18 cellular contexts compared by ENCODE assay signal in the genomic region with DNA sequence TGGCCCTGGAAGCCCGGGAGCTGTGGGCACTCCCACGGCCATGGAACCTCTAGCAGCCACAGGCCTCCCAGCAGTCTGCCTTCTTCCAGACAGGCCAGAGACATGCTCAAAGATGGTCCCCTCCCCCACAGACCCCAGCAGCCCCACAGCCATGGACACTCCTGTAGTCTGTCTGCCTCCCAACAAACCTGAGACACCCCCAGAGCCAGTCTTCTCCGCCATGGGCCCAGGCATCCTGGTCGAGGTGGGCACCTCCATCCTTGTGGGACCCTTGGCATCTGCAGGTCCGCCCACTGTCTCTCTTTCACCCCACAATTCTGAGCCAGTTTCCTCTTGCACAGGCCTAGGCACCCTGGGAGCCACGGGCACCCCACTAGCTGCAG. TPM values are rescaled to one million over a fixed set of nuclear protein-coding genes. Genes with fewer than 3 reads are reported as not detected.
A peak's percentile ranks its signal among the peaks of the same experiment; 100 is the strongest.
DNase-seq lines count a peak whose midpoint lies in the region; ATAC-seq and TF ChIP-seq lines count a peak whose summit lies in the region.
"Had no signal": no experiment of that assay in that cellular context is flagged by ENCODE, and none has a peak within 500 bp of the region (broad histone marks: within the 10 kb centered on the region; RNA-seq: fewer than 3 reads in every experiment).

No MANE protein-coding gene starts in this region.

- no peak overlapping the region for H3K27ac ChIP-seq in CD8-positive, alpha-beta memory T cell (ENCODE audit: low read depth, low read length)
- H3K27ac ChIP-seq in GM23338 (ENCODE audit: low read depth) (no peak overlapping the region), osteoblast (ENCODE audit: low read depth, low read length) (peak overlapping the region; percentile 11)
- H3K27ac ChIP-seq: Peyer's patch had no signal

- H3K27me3 Mint-ChIP-seq in CD8-positive, alpha-beta memory T cell: peaks cover 0 to 3% of the 10 kb centered on the region in 2 donors
- H3K27me3 Mint-ChIP-seq in GM23338 (ENCODE audit: insufficient read depth, low read depth, poor library complexity) (peaks cover 19% of the 10 kb centered on the region), HFFc6 (ENCODE audit: insufficient read depth) (peaks cover 8% of the 10 kb centered on the region)
- no peaks in the 10 kb centered on the region for H3K27me3 Mint-ChIP-seq in effector memory CD8-positive, alpha-beta T cell
- H3K27me3 Mint-ChIP-seq in stimulated activated naive B cell treated with anti-CD40 and anti-IgM and Interleukin-4, amounts not matched to agents 10 μg/mL and 1 μg/mL and 100 μg/mL, for 72 hours: no peaks in the 10 kb centered on the region

- peaks cover 3% of the 10 kb centered on the region for H3K36me3 ChIP-seq in CD8-positive, alpha-beta memory T cell (ENCODE audit: insufficient read depth, low read length)
- H3K36me3 ChIP-seq in GM23338 (ENCODE audit: insufficient read depth) (peaks cover 21% of the 10 kb centered on the region), osteoblast (ENCODE audit: insufficient read depth, low read length) (peaks cover 24% of the 10 kb centered on the region)

- H3K4me3 Mint-ChIP-seq in CD8-positive, alpha-beta memory T cell: peak overlapping the region in 3 of 7 donors; percentile 19 to 75 (median 45)
- H3K4me3 Mint-ChIP-seq in GM23338 (0 out of 3 replicates have a peak overlapping the region, but pooled peaks have one; percentile 6), HFFc6 (no peak overlapping the region)
- H3K4me3 Mint-ChIP-seq in effector memory CD8-positive, alpha-beta T cell: peak overlapping the region in 1 of 2 donors; percentile 42
- peak overlapping the region in 1 of 2 donors; percentile 44 for H3K4me3 Mint-ChIP-seq in stimulated activated naive B cell treated with anti-CD40 and anti-IgM and Interleukin-4, amounts not matched to agents 10 μg/mL and 1 μg/mL and 100 μg/mL, for 72 hours

- DNase-seq in CD8-positive, alpha-beta memory T cell: no peak
- DNase-seq in GM23338 (ENCODE audit: low spot score) (no peak), osteoblast (ENCODE audit: insufficient read length, low spot score, missing footprints) (no peak), HFFc6 (no peak)
- DNase-seq in effector memory CD8-positive, alpha-beta T cell: no peak
- no peak for DNase-seq in stimulated activated naive B cell treated with anti-CD40 and anti-IgM and Interleukin-4, amounts not matched to agents 10 μg/mL and 1 μg/mL and 100 μg/mL, for 72 hours
- DNase-seq: ACHN; C1 segment of cervical spinal cord; DND-41; H9; MM.1S; NCI-H1105; NCI-H1694; NCI-H748 treated with DMSO at 0.1 percent for 48 hours; NK-92 treated with Interleukin-12 subunit alpha and Interleukin-12 subunit beta, amount 100 ng/mL, for 24 hours; Peyer's patch had no signal

- peak overlapping the region in 5 of 8 donors; percentile 24 to 95 (median 75) for H3K27ac Mint-ChIP-seq in CD8-positive, alpha-beta memory T cell
- H3K27ac Mint-ChIP-seq in GM23338 (no peak overlapping the region), HFFc6 (no peak overlapping the region; the same call in 1 of the 2 replicates)
- H3K27ac Mint-ChIP-seq in effector memory CD8-positive, alpha-beta T cell: peak overlapping the region; percentile 88 to 96
- H3K27ac Mint-ChIP-seq in stimulated activated naive B cell treated with anti-CD40 and anti-IgM and Interleukin-4, amounts not matched to agents 10 μg/mL and 1 μg/mL and 100 μg/mL, for 72 hours: no peak overlapping the region

- H3K79me2 ChIP-seq in GM23338 (replicated peaks; ENCODE audit: insufficient read depth) (peaks cover 21% of the 10 kb centered on the region), osteoblast (ENCODE audit: insufficient read depth, low read length) (peaks cover 60% of the 10 kb centered on the region)

- no peak overlapping the region for H3K4me3 ChIP-seq in CD8-positive, alpha-beta memory T cell (ENCODE audit: low read length)
- H3K4me3 ChIP-seq in GM23338: no peak overlapping the region
- no peak overlapping the region for H3K4me3 ChIP-seq in osteoblast (ENCODE audit: insufficient read depth, low read length)
- H3K4me3 ChIP-seq: Peyer's patch had no signal

- no peaks in the 10 kb centered on the region for H3K27me3 ChIP-seq in CD8-positive, alpha-beta memory T cell (ENCODE audit: insufficient read depth, low read length, poor library complexity, severe bottlenecking)
- H3K27me3 ChIP-seq in GM23338 (ENCODE audit: insufficient read depth): no peaks in the 10 kb centered on the region
- no peaks in the 10 kb centered on the region for H3K27me3 ChIP-seq in osteoblast (ENCODE audit: insufficient read depth, low read length)
- H3K27me3 ChIP-seq: Peyer's patch had no signal

- H2AFZ ChIP-seq in GM23338 (no peak overlapping the region), osteoblast (ENCODE audit: low read length) (no peak overlapping the region)

- CTCF ChIA-PET in CD8-positive, alpha-beta memory T cell (lab: Charles Lee): no interaction called here

- no peaks in the 10 kb centered on the region for H3K9me2 ChIP-seq in GM23338 (ENCODE audit: insufficient read depth)

- peaks cover 33 to 45% (median 45%) of the 10 kb centered on the region in 3 donors for H3K4me1 Mint-ChIP-seq in CD8-positive, alpha-beta memory T cell
- H3K4me1 Mint-ChIP-seq in GM23338: peaks cover 16% of the 10 kb centered on the region
- peaks cover 36 to 56% of the 10 kb centered on the region in 2 donors for H3K4me1 Mint-ChIP-seq in effector memory CD8-positive, alpha-beta T cell (ENCODE audit: low read depth in 2 of 2)
- peaks cover 35 to 42% of the 10 kb centered on the region in 2 donors for H3K4me1 Mint-ChIP-seq in stimulated activated naive B cell treated with anti-CD40 and anti-IgM and Interleukin-4, amounts not matched to agents 10 μg/mL and 1 μg/mL and 100 μg/mL, for 72 hours
- peaks cover 22% of the 10 kb centered on the region for H3K4me1 Mint-ChIP-seq in HFFc6 (ENCODE audit: low read depth)

- H3K4me2 ChIP-seq in GM23338: no peak overlapping the region
- H3K4me2 ChIP-seq in osteoblast (ENCODE audit: insufficient read depth, low read length): no peak overlapping the region

- peaks cover 11 to 38% (median 19%) of the 10 kb centered on the region in 3 donors for H3K36me3 Mint-ChIP-seq in CD8-positive, alpha-beta memory T cell
- H3K36me3 Mint-ChIP-seq in GM23338 (ENCODE audit: low read depth): peaks cover 28% of the 10 kb centered on the region
- H3K36me3 Mint-ChIP-seq in effector memory CD8-positive, alpha-beta T cell (ENCODE audit: insufficient read depth): peaks cover 46% of the 10 kb centered on the region
- peaks cover 21 to 35% of the 10 kb centered on the region in 2 donors for H3K36me3 Mint-ChIP-seq in stimulated activated naive B cell treated with anti-CD40 and anti-IgM and Interleukin-4, amounts not matched to agents 10 μg/mL and 1 μg/mL and 100 μg/mL, for 72 hours
- peaks cover 32% of the 10 kb centered on the region for H3K36me3 Mint-ChIP-seq in HFFc6 (ENCODE audit: low read depth)

- H3F3A ChIP-seq in GM23338 (replicated peaks; ENCODE audit: low read depth): no peaks in the 10 kb centered on the region; the same call in 1 of the 2 replicates

- no peak for TF ChIP-seq CTCF in GM23338 (conservative IDR thresholded peaks at IDR 0.05; ENCODE audit: low read depth in 2 of 2)
- no peak for TF ChIP-seq CTCF in osteoblast (IDR thresholded peaks at IDR 0.05; ENCODE audit: extremely low read depth, low read depth, low read length)
- no peak for TF ChIP-seq CTCF in HFFc6 (IDR thresholded peaks at IDR 0.05)

- H3K9me3 ChIP-seq in CD8-positive, alpha-beta memory T cell (ENCODE audit: low read length): no peaks in the 10 kb centered on the region
- H3K9me3 ChIP-seq in osteoblast (ENCODE audit: low read depth, low read length): no peaks in the 10 kb centered on the region
- H3K9me3 ChIP-seq: Peyer's patch had no signal

- no peaks in the 10 kb centered on the region for H3K9me3 Mint-ChIP-seq in CD8-positive, alpha-beta memory T cell
- no peaks in the 10 kb centered on the region; the same call in 2 of the 3 replicates for H3K9me3 Mint-ChIP-seq in GM23338
- no peaks in the 10 kb centered on the region for H3K9me3 Mint-ChIP-seq in effector memory CD8-positive, alpha-beta T cell
- H3K9me3 Mint-ChIP-seq in stimulated activated naive B cell treated with anti-CD40 and anti-IgM and Interleukin-4, amounts not matched to agents 10 μg/mL and 1 μg/mL and 100 μg/mL, for 72 hours: no peaks in the 10 kb centered on the region
- no peaks in the 10 kb centered on the region for H3K9me3 Mint-ChIP-seq in HFFc6
- H3K9me3 Mint-ChIP-seq: H9 had no signal

- ATAC-seq in GM23338: no peak
- ATAC-seq in effector memory CD8-positive, alpha-beta T cell (replicated peaks): no peak
- ATAC-seq in GM19452 (IDR thresholded peaks at IDR 0.05; ENCODE audit: unreplicated experiment): no peak
- no peak for ATAC-seq in stimulated activated naive B cell treated with anti-CD40 and anti-IgM and Interleukin-4, amounts not matched to agents 10 μg/mL and 1 μg/mL and 100 μg/mL, for 72 hours (replicated peaks)
- ATAC-seq: Right ventricle myocardium inferior had no signal

- H4K20me1 ChIP-seq in GM23338 (replicated peaks; ENCODE audit: insufficient read depth): peaks cover 3% of the 10 kb centered on the region; the same call in 1 of the 2 replicates
- peaks cover 27% of the 10 kb centered on the region for H4K20me1 ChIP-seq in osteoblast (ENCODE audit: insufficient read depth, low read length)

- POLR2A ChIA-PET in CD8-positive, alpha-beta memory T cell (lab: Charles Lee): interaction anchor here (0.9 kb wide), 1 partner anchor 12 kb away, joined by 3 read pairs; no protein-coding TSS in a partner anchor

- peaks cover 24% of the 10 kb centered on the region for H3K4me1 ChIP-seq in CD8-positive, alpha-beta memory T cell (ENCODE audit: insufficient read depth, low read length)
- peaks cover 12% of the 10 kb centered on the region for H3K4me1 ChIP-seq in GM23338 (ENCODE audit: insufficient read depth)
- H3K4me1 ChIP-seq in osteoblast (ENCODE audit: insufficient read depth, low read length): peaks cover 24% of the 10 kb centered on the region

RNA-seq across cellular contexts. Expression of a gene that starts 3.1 kb away (rescaled TPM):
- 10 to 100 TPM; 18.6 to 20.8 TPM for total RNA-seq in CD8-positive, alpha-beta memory T cell
- polyA plus RNA-seq in CD8-positive, alpha-beta memory T cell: 1.8 TPM
- 27.8 and 31.8 TPM in 2 replicates for total RNA-seq in GM23338 (2014; rRNA removed; shearing (Covaris generic))
- 5.9 and 6.0 TPM in 2 replicates for polyA plus RNA-seq in GM23338 (2016; fragmentation: Nextera tagmentation; extraction: Ambion mirVana)
- total RNA-seq in osteoblast: 17.0 and 23.6 TPM in 2 replicates
- total RNA-seq in HFFc6 (2021; fragmentation: NEBNext Ultra II Directional; extraction: Animal tissue kit (Norgen Biotek cat#: 25700)): 10 to 100 TPM; 15.1 to 17.8 (median 16.4) TPM

RNA-seq across cellular contexts. Expression of a gene that starts 3.4 kb away (rescaled TPM):
- total RNA-seq in CD8-positive, alpha-beta memory T cell: 100 to 1,000 TPM; 105 to 110 TPM
- polyA plus RNA-seq in CD8-positive, alpha-beta memory T cell: 98.0 TPM
- total RNA-seq in GM23338 (2014; rRNA removed; shearing (Covaris generic)): 197 and 202 TPM in 2 replicates
- polyA plus RNA-seq in GM23338 (2016; fragmentation: Nextera tagmentation; extraction: Ambion mirVana): 887 and 915 TPM in 2 replicates
- total RNA-seq in osteoblast: 70.6 and 79.0 TPM in 2 replicates
- total RNA-seq in HFFc6 (2021; fragmentation: NEBNext Ultra II Directional; extraction: Animal tissue kit (Norgen Biotek cat#: 25700)): 100 to 1,000 TPM; 115 to 154 (median 139) TPM

RNA-seq across cellular contexts. Expression of a gene that starts 14.0 kb away (rescaled TPM):
- 10 to 100 TPM; 24.8 to 29.5 TPM for total RNA-seq in CD8-positive, alpha-beta memory T cell
- polyA plus RNA-seq in CD8-positive, alpha-beta memory T cell: 36.5 TPM
- 5.0 and 5.5 TPM in 2 replicates for total RNA-seq in GM23338 (2014; rRNA removed; shearing (Covaris generic))
- polyA plus RNA-seq in GM23338 (2016; fragmentation: Nextera tagmentation; extraction: Ambion mirVana): 40.0 and 49.3 TPM in 2 replicates
- total RNA-seq in osteoblast: 5.4 and 9.1 TPM in 2 replicates
- total RNA-seq in HFFc6 (2021; fragmentation: NEBNext Ultra II Directional; extraction: Animal tissue kit (Norgen Biotek cat#: 25700)): 10 to 100 TPM; 19.5 to 23.9 (median 20.0) TPM

RNA-seq across cellular contexts. Expression of a gene that starts 14.1 kb away (rescaled TPM):
- total RNA-seq in CD8-positive, alpha-beta memory T cell: 1 to 10 TPM; 2.0 to 2.1 TPM
- polyA plus RNA-seq in CD8-positive, alpha-beta memory T cell: 4.7 TPM
- total RNA-seq in GM23338 (2014; rRNA removed; shearing (Covaris generic)): 1.7 and 2.7 TPM in 2 replicates
- 3.9 and 4.8 TPM in 2 replicates for polyA plus RNA-seq in GM23338 (2016; fragmentation: Nextera tagmentation; extraction: Ambion mirVana)
- 0.29 and 0.72 TPM in 2 replicates for total RNA-seq in osteoblast
- 1 to 10 TPM; 1.0 to 1.7 (median 1.3) TPM for total RNA-seq in HFFc6 (2021; fragmentation: NEBNext Ultra II Directional; extraction: Animal tissue kit (Norgen Biotek cat#: 25700))

Comparison
In these comparisons a context has a peak if more than half of its experiments do, and no peak if none do; other contexts are left out.
1. H3K27ac Mint-ChIP-seq: peak in CD8-positive, alpha-beta memory T cell (5 of 8) and effector memory CD8-positive, alpha-beta T cell (2 of 2); none in GM23338 (single experiment), stimulated activated naive B cell treated with anti-CD40 and anti-IgM and Interleukin-4, amounts not matched to agents 10 μg/mL and 1 μg/mL and 100 μg/mL, for 72 hours (single experiment) and HFFc6 (single experiment).